Comparison of ENCODE assay signal across 9 cellular contexts in genomic region chr2:216497382-216497781, GRCh38. TPM values are rescaled to one million over a fixed set of nuclear protein-coding genes. Genes with fewer than 3 reads are reported as not detected.
DNase-seq lines count a peak whose midpoint lies in the region; ATAC-seq and TF ChIP-seq lines count a peak whose summit lies in the region.
"Had no signal": no experiment of that assay in that cellular context is flagged by ENCODE, and none has a peak within 500 bp of the region (broad histone marks: within the 10 kb centered on the region; RNA-seq: fewer than 3 reads in every experiment).

No MANE protein-coding gene starts in this region.

- peaks cover 36% of the 10 kb centered on the region for H3K4me1 Mint-ChIP-seq in activated T-cell treated with anti-CD3 and anti-CD28 coated beads, Interleukin-2, amount 50 U/mL, for 4 hours (ENCODE audit: low read depth)
- H3K4me1 Mint-ChIP-seq in activated B cell treated with CpG ODN at 0.5 μM for 24 hours: peaks cover 69% of the 10 kb centered on the region
- peaks cover 33% of the 10 kb centered on the region for H3K4me1 Mint-ChIP-seq in stimulated activated effector memory CD8-positive, alpha-beta T cell treated with anti-CD3 and anti-CD28 coated beads, Interleukin-12 subunit alpha, Interleukin-12 subunit beta, amount 100 ng/mL, for 72 hours

- H3K9me3 ChIP-seq in hepatocyte (ENCODE audit: low read depth) (no peaks in the 10 kb centered on the region), mucosa of descending colon (no peaks in the 10 kb centered on the region)
- H3K9me3 ChIP-seq: BE2C had no signal

- H3K4me1 ChIP-seq in hepatocyte (ENCODE audit: insufficient read depth): peaks cover 32% of the 10 kb centered on the region
- peaks cover 28% of the 10 kb centered on the region for H3K4me1 ChIP-seq in mucosa of descending colon (ENCODE audit: low read depth)

- intact Hi-C loops in activated B cell treated with CpG ODN at 0.5 μM for 24 hours (cut with micrococcal nuclease): loop anchor here (5.0 to 10.0 kb wide), 3 partner anchors 483 to 1185 kb away; partner anchors contain the start of genes ATIC and MREG
- intact Hi-C loops in mucosa of descending colon (cut with DNase I, micrococcal nuclease): no loop called here

- no peak for DNase-seq in activated T-cell treated with anti-CD3 and anti-CD28 coated beads, Interleukin-2, amount 50 U/mL, for 4 hours
- DNase-seq in activated T-cell treated with anti-CD3 and anti-CD28 coated beads, Interleukin-2, amount 50 U/mL, for 1 hour: no peak
- DNase-seq in activated B cell treated with CpG ODN at 0.5 μM for 24 hours (no peak), hepatocyte (ENCODE audit: low spot score) (no peak), mucosa of descending colon (no peak), germinal center (ENCODE audit: low spot score) (no peak), SW480 (ENCODE audit: low spot score) (no peak)
- no peak for DNase-seq in stimulated activated effector memory CD8-positive, alpha-beta T cell treated with anti-CD3 and anti-CD28 coated beads, Interleukin-12 subunit alpha, Interleukin-12 subunit beta, amount 100 ng/mL, for 72 hours (ENCODE audit: low spot score in 2 of 2)
- DNase-seq: BE2C had no signal

- H3K36me3 ChIP-seq in hepatocyte (replicated peaks; ENCODE audit: insufficient read depth, low read depth) (peaks cover 12% of the 10 kb centered on the region), mucosa of descending colon (ENCODE audit: low read depth) (no peaks in the 10 kb centered on the region)

- H4K20me1 ChIP-seq in hepatocyte (ENCODE audit: insufficient read depth, poor library complexity, severe bottlenecking): peaks cover 28% of the 10 kb centered on the region

- H3K9me3 Mint-ChIP-seq in activated T-cell treated with anti-CD3 and anti-CD28 coated beads, Interleukin-2, amount 50 U/mL, for 4 hours: no peaks in the 10 kb centered on the region
- no peaks in the 10 kb centered on the region for H3K9me3 Mint-ChIP-seq in activated B cell treated with CpG ODN at 0.5 μM for 24 hours
- H3K9me3 Mint-ChIP-seq in stimulated activated effector memory CD8-positive, alpha-beta T cell treated with anti-CD3 and anti-CD28 coated beads, Interleukin-12 subunit alpha, Interleukin-12 subunit beta, amount 100 ng/mL, for 72 hours: no peaks in the 10 kb centered on the region

- CTCF ChIA-PET in activated B cell treated with CpG ODN at 0.5 μM for 24 hours (lab: Charles Lee): interaction anchor here (0.6 to 1.3 kb wide), 2 partner anchors 21 to 275 kb away, joined by 3 read pairs; no protein-coding TSS in a partner anchor

- WGBS in hepatocyte (ENCODE audit: low lambda C conversion rate, missing lambda C conversion rate): 97% methylated on average over 3 of the region's 3 CpGs

- no peaks in the 10 kb centered on the region for H3K27me3 ChIP-seq in hepatocyte
- H3K27me3 ChIP-seq: BE2C had no signal

- peaks cover 45% of the 10 kb centered on the region for H3K79me2 ChIP-seq in hepatocyte

- peak overlapping the region; percentile 92 for H3K27ac Mint-ChIP-seq in activated B cell treated with CpG ODN at 0.5 μM for 24 hours
- H3K27ac Mint-ChIP-seq in stimulated activated effector memory CD8-positive, alpha-beta T cell treated with anti-CD3 and anti-CD28 coated beads, Interleukin-12 subunit alpha, Interleukin-12 subunit beta, amount 100 ng/mL, for 72 hours: peak overlapping the region; percentile 99

- peak overlapping the region; percentile 98 for H3K4me3 Mint-ChIP-seq in activated T-cell treated with anti-CD3 and anti-CD28 coated beads, Interleukin-2, amount 50 U/mL, for 4 hours
- peak overlapping the region; percentile 98 for H3K4me3 Mint-ChIP-seq in activated B cell treated with CpG ODN at 0.5 μM for 24 hours
- H3K4me3 Mint-ChIP-seq in stimulated activated effector memory CD8-positive, alpha-beta T cell treated with anti-CD3 and anti-CD28 coated beads, Interleukin-12 subunit alpha, Interleukin-12 subunit beta, amount 100 ng/mL, for 72 hours: peak overlapping the region; percentile 94

- peak overlapping the region; percentile 59 for H3K27ac ChIP-seq in hepatocyte

- no peaks in the 10 kb centered on the region for H3K27me3 Mint-ChIP-seq in activated T-cell treated with anti-CD3 and anti-CD28 coated beads, Interleukin-2, amount 50 U/mL, for 4 hours (ENCODE audit: low read depth)
- H3K27me3 Mint-ChIP-seq in activated B cell treated with CpG ODN at 0.5 μM for 24 hours: no peaks in the 10 kb centered on the region

- POLR2A ChIA-PET in activated B cell treated with CpG ODN at 0.5 μM for 24 hours (lab: Charles Lee): interaction anchor here (0.6 to 2.6 kb wide), 8 partner anchors 10 to 383 kb away, joined by 3 to 27 read pairs (median 8); partner anchors contain the start of genes MARCHF4 and SMARCAL1

- no peak for TF ChIP-seq CTCF in activated B cell treated with CpG ODN at 0.5 μM for 24 hours (IDR thresholded peaks at IDR 0.05)
- TF ChIP-seq CTCF in hepatocyte (IDR thresholded peaks at IDR 0.05; ENCODE audit: poor library complexity): no peak
- TF ChIP-seq CTCF in mucosa of descending colon (IDR thresholded peaks at IDR 0.05): no peak

- no peak overlapping the region for H2AFZ ChIP-seq in hepatocyte

- H3K4me3 ChIP-seq in hepatocyte (no peak overlapping the region), mucosa of descending colon (no peak overlapping the region)

- peaks cover 32% of the 10 kb centered on the region for H3K36me3 Mint-ChIP-seq in activated T-cell treated with anti-CD3 and anti-CD28 coated beads, Interleukin-2, amount 50 U/mL, for 4 hours (ENCODE audit: insufficient read depth)
- H3K36me3 Mint-ChIP-seq in activated B cell treated with CpG ODN at 0.5 μM for 24 hours (ENCODE audit: low read depth): peaks cover 41% of the 10 kb centered on the region
- H3K36me3 Mint-ChIP-seq in stimulated activated effector memory CD8-positive, alpha-beta T cell treated with anti-CD3 and anti-CD28 coated beads, Interleukin-12 subunit alpha, Interleukin-12 subunit beta, amount 100 ng/mL, for 72 hours: peaks cover 41% of the 10 kb centered on the region

- ATAC-seq in activated T-cell treated with anti-CD3 and anti-CD28 coated beads, Interleukin-2, amount 50 U/mL, for 4 hours: no peak
- ATAC-seq in activated B cell treated with CpG ODN at 0.5 μM for 24 hours (ENCODE audit: low read depth): no peak
- no peak for ATAC-seq in stimulated activated effector memory CD8-positive, alpha-beta T cell treated with anti-CD3 and anti-CD28 coated beads, Interleukin-12 subunit alpha, Interleukin-12 subunit beta, amount 100 ng/mL, for 72 hours
- ATAC-seq in mucosa of descending colon: no peak

- H3K4me2 ChIP-seq in hepatocyte: peak overlapping the region; percentile 80

- H3K9me2 ChIP-seq in hepatocyte (replicated peaks; ENCODE audit: insufficient read depth): no peaks in the 10 kb centered on the region

RNA-seq across cellular contexts. Expression of gene RPL37A, which starts 1.3 kb away (rescaled TPM):
- total RNA-seq in activated T-cell treated with anti-CD3 and anti-CD28 coated beads, Interleukin-2, amount 50 U/mL, for 4 hours: 1,000 to 10,000 TPM; 4,221 to 4,335 (median 4,249) TPM
- total RNA-seq in activated B cell treated with CpG ODN at 0.5 μM for 24 hours (4,501 and 5,377 TPM in 2 replicates), hepatocyte (1,119 and 1,301 TPM in 2 replicates), mucosa of descending colon (1,000 to 10,000 TPM; 1,908 to 2,059 (median 1,949) TPM)
- 1,011 and 1,060 TPM in 2 replicates for polyA plus RNA-seq in hepatocyte
